9 cellular contexts compared by ENCODE assay signal in the genomic region with DNA sequence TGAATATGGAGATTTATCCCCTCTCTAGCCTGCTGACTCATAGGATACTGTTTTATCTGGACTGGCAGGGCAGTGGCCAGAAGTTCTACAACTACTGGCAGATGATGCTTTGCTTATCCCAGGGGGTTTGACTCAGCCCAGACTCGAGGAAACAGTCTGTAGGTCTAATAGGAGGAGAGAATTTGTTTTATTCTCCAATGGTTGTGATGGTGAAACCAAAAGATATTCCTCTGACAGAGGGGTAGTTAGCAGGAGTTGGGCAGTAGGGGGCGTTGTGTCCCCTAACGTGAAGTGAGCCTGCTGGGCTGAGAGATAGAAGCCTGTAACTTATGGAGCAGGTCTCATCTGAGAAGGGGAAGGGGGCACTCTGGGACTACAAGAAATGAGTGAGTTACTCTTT.
DNase-seq lines count a peak whose midpoint lies in the region; ATAC-seq lines count a peak whose summit lies in the region.
"Had no signal": no experiment of that assay in that cellular context is flagged by ENCODE, and none has a peak within 500 bp of the region (broad histone marks: within the 10 kb centered on the region; RNA-seq: fewer than 3 reads in every experiment).

No MANE protein-coding gene starts in this region.

- peak; percentile 52 for DNase-seq in NCI-H2227 (lab: John Stamatoyannopoulos, UW; ENCODE audit: unreplicated experiment)
- DNase-seq in NCI-H2227 treated with DMSO at 0.1 percent for 48 hours (lab: John Stamatoyannopoulos, UW) = no peak
- peak; percentile 35 for DNase-seq in NCI-H1092 treated with DMSO at 0.1 percent for 48 hours (lab: John Stamatoyannopoulos, UW)
- DNase-seq in dermis microvascular lymphatic vessel endothelial cell (ENCODE audit: low read depth in 2 of 2) = peak; percentile 2 to 30
- DNase-seq in pons (ENCODE audit: low spot score) = peak; percentile 8
- DNase-seq in NCI-H2171 (lab: John Stamatoyannopoulos, UW) = no peak
- DNase-seq: mesenchymal stem cell had no signal

- ATAC-seq in GM18909 (IDR thresholded peaks at IDR 0.05; ENCODE audit: poor library complexity, unreplicated experiment) (no peak), GM18519 (IDR thresholded peaks at IDR 0.05; ENCODE audit: low FRiP score, unreplicated experiment) (no peak)

Comparison
In these comparisons a context has a peak if more than half of its experiments do, and no peak if none do; other contexts are left out.
1. DNase-seq: peak in NCI-H2227 (single experiment), NCI-H1092 treated with DMSO at 0.1 percent for 48 hours (single experiment), dermis microvascular lymphatic vessel endothelial cell (2 of 2) and pons (single experiment); none in NCI-H2227 treated with DMSO at 0.1 percent for 48 hours (single experiment) and NCI-H2171 (single experiment).